16 cellular contexts compared by ENCODE assay signal in the genomic region with DNA sequence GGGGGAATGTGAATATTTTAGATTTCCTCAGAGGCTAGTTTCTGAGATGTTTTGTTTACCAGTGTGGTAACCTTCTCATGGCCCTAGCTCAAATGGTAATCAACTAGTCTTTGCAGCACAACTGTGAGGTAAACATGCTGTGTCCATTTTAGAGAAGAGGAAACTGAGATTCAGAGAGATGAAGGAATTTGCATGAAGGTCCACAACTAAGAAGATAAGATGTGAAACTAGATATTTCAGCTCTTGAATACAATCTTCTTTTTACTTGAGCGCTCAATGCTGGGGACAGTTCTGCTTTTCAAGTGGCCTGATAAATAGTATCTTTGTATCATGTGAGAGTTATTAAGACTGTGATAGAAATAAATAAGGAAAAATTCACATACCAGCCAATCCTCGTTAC.
DNase-seq lines count a peak whose midpoint lies in the region; ATAC-seq and TF ChIP-seq lines count a peak whose summit lies in the region.
"Had no signal": no experiment of that assay in that cellular context is flagged by ENCODE, and none has a peak within 500 bp of the region (broad histone marks: within the 10 kb centered on the region; RNA-seq: fewer than 3 reads in every experiment).

No MANE protein-coding gene starts in this region.

- H3K27ac ChIP-seq in right lobe of liver: no peak overlapping the region
- H3K27ac ChIP-seq: left lung had no signal

- intact Hi-C loops in right lobe of liver (cut with DNase I): no loop called here
- intact Hi-C loops in activated CD8-positive, alpha-beta T cell treated with anti-CD3 and anti-CD28 coated beads for 36 hours (cut with micrococcal nuclease): no loop called here

- TF ChIP-seq POLR2A in GM18505 (IDR thresholded peaks at IDR 0.05; ENCODE audit: borderline replicate concordance, extremely low read depth, insufficient read depth, insufficient read length) (no peak), right lobe of liver (IDR thresholded peaks at IDR 0.05) (no peak)

- no peaks in the 10 kb centered on the region for H3K9me3 Mint-ChIP-seq in IgD-negative memory B cell
- no peaks in the 10 kb centered on the region for H3K9me3 Mint-ChIP-seq in activated CD8-positive, alpha-beta T cell treated with anti-CD3 and anti-CD28 coated beads for 36 hours
- H3K9me3 Mint-ChIP-seq: activated T-cell treated with anti-CD3 and anti-CD28 coated beads, Interleukin-2, amount 50 U/mL, for 4 hours; nephron had no signal

- H3K4me1 Mint-ChIP-seq in IgD-negative memory B cell: peaks cover 37 to 58% (median 51%) of the 10 kb centered on the region in 3 donors
- no peaks in the 10 kb centered on the region for H3K4me1 Mint-ChIP-seq in activated CD8-positive, alpha-beta T cell treated with anti-CD3 and anti-CD28 coated beads for 36 hours (ENCODE audit: low read depth)

- H3K36me3 Mint-ChIP-seq in IgD-negative memory B cell: no peaks in the 10 kb centered on the region
- H3K36me3 Mint-ChIP-seq in activated CD8-positive, alpha-beta T cell treated with anti-CD3 and anti-CD28 coated beads for 36 hours (ENCODE audit: low read depth): no peaks in the 10 kb centered on the region

- no peak for TF ChIP-seq CTCF in right lobe of liver (IDR thresholded peaks at IDR 0.05)
- no peak for TF ChIP-seq CTCF in activated CD8-positive, alpha-beta T cell treated with anti-CD3 and anti-CD28 coated beads for 36 hours (IDR thresholded peaks at IDR 0.05)

- DNase-seq in DMS53 (lab: John Stamatoyannopoulos, UW) (no peak), right lobe of liver (no peak)
- no peak for DNase-seq in stimulated activated CD4-positive, alpha-beta T cell treated with anti-CD3 and anti-CD28 coated beads, Interleukin-1b, Interleukin-23, amount 100 ng/mL, for 48 hours
- no peak for DNase-seq in activated CD8-positive, alpha-beta T cell treated with anti-CD3 and anti-CD28 coated beads for 36 hours
- DNase-seq: activated T-cell treated with anti-CD3 and anti-CD28 coated beads, Interleukin-2, amount 50 U/mL, for 4 hours; hypothalamus; left lung; MG63; NCI-H2171 had no signal

- 76% methylated on average over 2 of the region's 2 CpGs for WGBS in right lobe of liver (ENCODE audit: insufficient coverage, low coverage, low lambda C conversion rate, missing lambda C conversion rate)

- H3K4me3 ChIP-seq in right lobe of liver: no peak overlapping the region
- H3K4me3 ChIP-seq: HAP-1, left lung, MG63 had no signal

- no peaks in the 10 kb centered on the region for H3K9me3 ChIP-seq in right lobe of liver
- H3K9me3 ChIP-seq: HAP-1, left lung, MG63 had no signal

- H3K27me3 ChIP-seq in right lobe of liver: no peaks in the 10 kb centered on the region
- H3K27me3 ChIP-seq: left lung, MG63 had no signal

- H3K27ac Mint-ChIP-seq in IgD-negative memory B cell: peak overlapping the region in 2 of 3 donors; percentile 1 to 4
- no peak overlapping the region for H3K27ac Mint-ChIP-seq in activated CD8-positive, alpha-beta T cell treated with anti-CD3 and anti-CD28 coated beads for 36 hours
- H3K27ac Mint-ChIP-seq: nephron had no signal

- POLR2A ChIA-PET in activated CD8-positive, alpha-beta T cell treated with anti-CD3 and anti-CD28 coated beads for 36 hours (lab: Charles Lee): no interaction called here

- ATAC-seq in GM18505 (IDR thresholded peaks at IDR 0.05; ENCODE audit: unreplicated experiment) (peak; percentile 47), GM21360 (IDR thresholded peaks at IDR 0.05; ENCODE audit: unreplicated experiment) (peak; percentile 63), HG02870 (IDR thresholded peaks at IDR 0.05; ENCODE audit: unreplicated experiment) (peak; percentile 50), right lobe of liver (no peak)
- ATAC-seq in activated CD8-positive, alpha-beta T cell treated with anti-CD3 and anti-CD28 coated beads for 36 hours: no peak
- ATAC-seq: left lung, sciatic nerve had no signal

- peak overlapping the region; percentile 6 to 82 (median 24) for H3K4me3 Mint-ChIP-seq in IgD-negative memory B cell
- H3K4me3 Mint-ChIP-seq in activated CD8-positive, alpha-beta T cell treated with anti-CD3 and anti-CD28 coated beads for 36 hours: no peak overlapping the region
- H3K4me3 Mint-ChIP-seq: activated T-cell treated with anti-CD3 and anti-CD28 coated beads, Interleukin-2, amount 50 U/mL, for 4 hours; nephron had no signal

- no peaks in the 10 kb centered on the region for H3K36me3 ChIP-seq in right lobe of liver
- H3K36me3 ChIP-seq: HAP-1, left lung, MG63 had no signal

- H3K27me3 Mint-ChIP-seq in IgD-negative memory B cell: peaks cover 2% of the 10 kb centered on the region
- peaks cover 16% of the 10 kb centered on the region for H3K27me3 Mint-ChIP-seq in activated CD8-positive, alpha-beta T cell treated with anti-CD3 and anti-CD28 coated beads for 36 hours

- H3K4me1 ChIP-seq in right lobe of liver: no peaks in the 10 kb centered on the region
- H3K4me1 ChIP-seq: left lung had no signal

- CTCF ChIA-PET in activated CD8-positive, alpha-beta T cell treated with anti-CD3 and anti-CD28 coated beads for 36 hours (lab: Charles Lee): no interaction called here

Comparison
In these comparisons a context has a peak if more than half of its experiments do, and no peak if none do; other contexts are left out.
1. ATAC-seq: peak in GM18505 (single experiment), GM21360 (single experiment) and HG02870 (single experiment); none in right lobe of liver (0 of 4) and activated CD8-positive, alpha-beta T cell treated with anti-CD3 and anti-CD28 coated beads for 36 hours (single experiment).